Comparison of ENCODE assay signal across 12 cellular contexts in the genomic region with DNA sequence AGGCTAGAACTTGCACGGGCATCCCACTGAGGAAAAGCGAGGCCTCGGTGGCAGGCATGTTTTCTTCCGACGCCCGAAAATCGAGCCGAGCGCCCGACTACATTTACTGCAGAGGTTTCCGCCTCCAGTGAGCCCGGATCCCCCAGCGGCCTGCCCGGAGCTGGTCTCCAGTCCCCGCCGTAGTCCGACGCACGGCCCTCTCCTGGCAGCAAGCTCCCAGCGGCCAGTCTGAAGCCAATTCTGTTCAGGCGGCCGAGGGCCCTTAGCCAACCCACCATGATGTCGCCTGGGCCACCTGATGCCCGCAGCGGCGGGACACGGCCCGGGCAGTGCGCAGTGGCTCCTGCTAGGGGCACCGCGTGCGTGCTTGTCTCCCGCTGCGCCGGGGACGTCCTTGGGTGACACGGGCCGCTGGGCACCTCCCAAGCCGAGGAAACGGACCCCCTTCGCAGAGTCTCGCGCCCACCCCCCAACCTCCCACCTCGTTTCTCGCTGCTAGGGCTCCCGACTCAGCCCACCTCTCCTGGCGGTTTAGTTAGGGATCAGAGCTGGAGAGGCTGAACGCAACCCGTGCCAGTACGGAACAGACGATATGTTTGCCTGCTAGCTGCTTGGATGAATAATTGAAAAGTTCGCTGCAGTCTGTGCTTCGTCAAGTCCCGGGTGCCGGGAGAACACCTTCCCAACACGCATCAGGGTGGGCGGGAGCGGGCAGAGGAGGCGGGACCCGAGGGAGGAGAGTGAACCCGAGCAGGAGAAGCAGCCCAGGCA. TPM values are rescaled to one million over a fixed set of nuclear protein-coding genes. Genes with fewer than 3 reads are reported as not detected.
DNase-seq lines count a peak whose midpoint lies in the region; ATAC-seq lines count a peak whose summit lies in the region.
"Had no signal": no experiment of that assay in that cellular context is flagged by ENCODE, and none has a peak within 500 bp of the region (broad histone marks: within the 10 kb centered on the region; RNA-seq: fewer than 3 reads in every experiment).

No MANE protein-coding gene starts in this region.

- no peaks in the 10 kb centered on the region for H3K9me3 ChIP-seq in iPS-18a (ENCODE audit: control insufficient read depth, low read depth, low read length)

- H3K27me3 ChIP-seq in iPS-18a (ENCODE audit: control insufficient read depth, insufficient read depth, low read length): peaks cover 98% of the 10 kb centered on the region

- H3K9me3 Mint-ChIP-seq in activated T-cell treated with anti-CD3 and anti-CD28 coated beads, Interleukin-2, amount 50 U/mL, for 72 hours: no peaks in the 10 kb centered on the region
- peaks cover 0 to 9% (median 0%) of the 10 kb centered on the region in 3 donors for H3K9me3 Mint-ChIP-seq in IgD-negative memory B cell

- peaks cover 8 to 10% of the 10 kb centered on the region in 2 donors for H3K36me3 Mint-ChIP-seq in activated T-cell treated with anti-CD3 and anti-CD28 coated beads, Interleukin-2, amount 50 U/mL, for 72 hours (ENCODE audit: insufficient read depth in 2 of 2)
- H3K36me3 Mint-ChIP-seq in IgD-negative memory B cell: peaks cover 2% of the 10 kb centered on the region

- ATAC-seq in activated T-cell treated with anti-CD3 and anti-CD28 coated beads, Interleukin-2, amount 50 U/mL, for 72 hours (replicated peaks in 1 of 2): no peak
- ATAC-seq in GM21526 (IDR thresholded peaks at IDR 0.05; ENCODE audit: low FRiP score, unreplicated experiment): no peak

- H3K4me3 Mint-ChIP-seq in activated T-cell treated with anti-CD3 and anti-CD28 coated beads, Interleukin-2, amount 50 U/mL, for 72 hours: peak overlapping the region; percentile 59 to 81
- H3K4me3 Mint-ChIP-seq in IgD-negative memory B cell: peak overlapping the region in 1 of 4 donors; percentile 67

- no peak overlapping the region for H3K9ac ChIP-seq in iPS-18a (ENCODE audit: low read length)

- H3K36me3 ChIP-seq in iPS-18a (ENCODE audit: control insufficient read depth, low read depth, low read length): no peaks in the 10 kb centered on the region
- H3K36me3 ChIP-seq: cardiac muscle cell, ovary had no signal

- H3K27ac ChIP-seq in iPS-18a (ENCODE audit: low read length): no peak overlapping the region
- H3K27ac ChIP-seq: cardiac muscle cell, ovary had no signal

- no peak overlapping the region for H3K27ac Mint-ChIP-seq in activated T-cell treated with anti-CD3 and anti-CD28 coated beads, Interleukin-2, amount 50 U/mL, for 72 hours
- H3K27ac Mint-ChIP-seq in IgD-negative memory B cell: peak overlapping the region; percentile 59 to 84 (median 74)

- no peak for DNase-seq in activated T-cell treated with anti-CD3 and anti-CD28 coated beads, Interleukin-2, amount 50 U/mL, for 72 hours
- DNase-seq in activated T-cell treated with anti-CD3 and anti-CD28 coated beads, Interleukin-2, amount 50 U/mL, for 1 hour: no peak
- peak; percentile 71 for DNase-seq in retina
- DNase-seq in AG08395 (ENCODE audit: low spot score): no peak
- DNase-seq in NCI-H345 (lab: John Stamatoyannopoulos, UW): no peak
- DNase-seq: activated CD4-positive, CD25-positive, alpha-beta regulatory T cell treated with anti-CD3 and anti-CD28 coated beads, Interleukin-2, amount 50 U/mL, for 72 hours; ovary; stimulated activated CD8-positive, alpha-beta memory T cell treated with anti-CD3 and anti-CD28 coated beads, Interleukin-4, amount 100 ng/mL, for 48 hours had no signal

- peaks cover 89% of the 10 kb centered on the region for H3K27me3 Mint-ChIP-seq in activated T-cell treated with anti-CD3 and anti-CD28 coated beads, Interleukin-2, amount 50 U/mL, for 72 hours (ENCODE audit: low read depth)
- H3K27me3 Mint-ChIP-seq in IgD-negative memory B cell: peaks cover 82% of the 10 kb centered on the region

- H3K4me1 Mint-ChIP-seq in activated T-cell treated with anti-CD3 and anti-CD28 coated beads, Interleukin-2, amount 50 U/mL, for 72 hours (ENCODE audit: low read depth): peaks cover 45% of the 10 kb centered on the region
- H3K4me1 Mint-ChIP-seq in IgD-negative memory B cell: peaks cover 14 to 23% (median 16%) of the 10 kb centered on the region in 3 donors

- peak overlapping the region; percentile 70 for H3K4me3 ChIP-seq in iPS-18a (ENCODE audit: low read length)
- H3K4me3 ChIP-seq: cardiac muscle cell, ovary had no signal

- peaks cover 22% of the 10 kb centered on the region for H3K4me1 ChIP-seq in iPS-18a (ENCODE audit: control insufficient read depth, low read depth, low read length)

RNA-seq across cellular contexts. Expression of a gene that starts 5.3 kb away (rescaled TPM):
- total RNA-seq in activated T-cell treated with anti-CD3 and anti-CD28 coated beads, Interleukin-2, amount 50 U/mL, for 72 hours: under 1 TPM; 0.02 TPM
- not detected for polyA plus RNA-seq in IgD-negative memory B cell
- polyA plus RNA-seq: cardiac muscle cell had no signal
